10 cellular contexts compared by ENCODE assay signal in the genomic region with DNA sequence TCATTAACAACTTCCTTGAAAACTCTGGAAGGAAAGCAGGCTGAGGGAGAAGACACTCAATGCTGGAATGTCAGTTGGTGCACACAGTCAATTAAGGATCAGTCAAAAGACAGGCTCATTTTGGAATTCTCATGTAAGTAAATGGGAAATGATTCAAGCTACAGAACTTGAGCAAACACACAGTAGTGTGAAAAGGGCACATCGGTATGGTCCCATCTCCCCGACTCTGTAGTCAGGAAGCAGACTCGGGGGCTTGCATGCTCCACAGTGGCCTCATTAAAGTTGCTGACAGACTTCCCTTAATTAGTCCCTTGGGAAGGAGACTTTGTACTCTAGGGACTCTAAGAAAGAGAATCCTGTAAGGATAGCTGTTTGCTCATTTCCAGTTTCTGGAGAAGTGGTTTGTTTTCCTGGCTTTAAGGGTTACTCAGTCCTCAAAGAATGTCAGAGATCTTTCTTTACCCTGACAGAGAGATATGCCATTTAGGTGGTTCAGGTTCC.
DNase-seq lines count a peak whose midpoint lies in the region; ATAC-seq and TF ChIP-seq lines count a peak whose summit lies in the region.
"Had no signal": no experiment of that assay in that cellular context is flagged by ENCODE, and none has a peak within 500 bp of the region (broad histone marks: within the 10 kb centered on the region; RNA-seq: fewer than 3 reads in every experiment).

No MANE protein-coding gene starts in this region.

- no peak for TF ChIP-seq CTCF in hepatocyte (IDR thresholded peaks at IDR 0.05; ENCODE audit: poor library complexity)
- no peak for TF ChIP-seq CTCF in tibial artery (IDR thresholded peaks at IDR 0.05)

- no peaks in the 10 kb centered on the region for H4K20me1 ChIP-seq in hepatocyte (ENCODE audit: insufficient read depth, poor library complexity, severe bottlenecking)

- WGBS in hepatocyte (ENCODE audit: low lambda C conversion rate, missing lambda C conversion rate) = 1% methylated on average over 3 of the region's 3 CpGs

- H3K79me2 ChIP-seq in hepatocyte = no peaks in the 10 kb centered on the region

- H3K4me3 ChIP-seq in hepatocyte (no peak overlapping the region), tibial artery (no peak overlapping the region)
- H3K4me3 ChIP-seq: stomach had no signal

- H3K27ac ChIP-seq in hepatocyte = peak overlapping the region; percentile 11
- peak overlapping the region; percentile 13 to 24 for H3K27ac ChIP-seq in tibial artery
- H3K27ac ChIP-seq: stomach had no signal

- DNase-seq in NCI-H748 (lab: John Stamatoyannopoulos, UW; ENCODE audit: unreplicated experiment) (peak; percentile 22), NCI-H748 treated with DMSO at 0.1 percent for 48 hours (lab: John Stamatoyannopoulos, UW) (no peak), T1000 (lab: John Stamatoyannopoulos, UW) (peak; percentile 51), hepatocyte (ENCODE audit: low spot score) (peak; percentile 22), tibial artery (no peak), NCI-H1694 (lab: John Stamatoyannopoulos, UW) (no peak)
- DNase-seq: activated CD4-positive, alpha-beta T cell treated with anti-CD3 and anti-CD28 coated beads for 48 hours; stomach had no signal

- intact Hi-C loops in tibial artery (cut with DNase I; ENCODE audit: low total_unique reads) = no loop called here

- H3K36me3 ChIP-seq in hepatocyte (replicated peaks; ENCODE audit: insufficient read depth, low read depth) (no peaks in the 10 kb centered on the region), tibial artery (no peaks in the 10 kb centered on the region)
- H3K36me3 ChIP-seq: stomach had no signal

- no peak overlapping the region for H2AFZ ChIP-seq in hepatocyte

- H3K4me1 ChIP-seq in hepatocyte (ENCODE audit: insufficient read depth) = peaks cover 9% of the 10 kb centered on the region
- peaks cover 0 to 35% (median 16%) of the 10 kb centered on the region in 4 donors for H3K4me1 ChIP-seq in tibial artery

- H3K9me3 ChIP-seq in hepatocyte (ENCODE audit: low read depth) = no peaks in the 10 kb centered on the region
- no peaks in the 10 kb centered on the region for H3K9me3 ChIP-seq in tibial artery
- H3K9me3 ChIP-seq: stomach had no signal

- H3K4me2 ChIP-seq in hepatocyte = peak overlapping the region; percentile 56

- H3K27me3 ChIP-seq in hepatocyte = no peaks in the 10 kb centered on the region
- no peaks in the 10 kb centered on the region for H3K27me3 ChIP-seq in tibial artery
- H3K27me3 ChIP-seq: stomach had no signal

- ATAC-seq in GM18867 (IDR thresholded peaks at IDR 0.05; ENCODE audit: unreplicated experiment) (no peak), HG02798 (IDR thresholded peaks at IDR 0.05; ENCODE audit: poor library complexity, unreplicated experiment) (no peak)

- H3K9me2 ChIP-seq in hepatocyte (replicated peaks; ENCODE audit: insufficient read depth) = no peaks in the 10 kb centered on the region

Comparison
In these comparisons a context has a peak if more than half of its experiments do, and no peak if none do; other contexts are left out.
1. DNase-seq: peak in NCI-H748 (single experiment), T1000 (single experiment) and hepatocyte (single experiment); none in NCI-H748 treated with DMSO at 0.1 percent for 48 hours (single experiment), tibial artery (0 of 2) and NCI-H1694 (single experiment).